30 cellular contexts compared by ENCODE assay signal in genomic region chr2:195638738-195639137, GRCh38.
"Had no signal": no experiment of that assay in that cellular context is flagged by ENCODE, and none has a peak within 500 bp of the region (broad histone marks: within the 10 kb centered on the region; RNA-seq: fewer than 3 reads in every experiment).

No MANE protein-coding gene starts in this region.

- H3K4me1 Mint-ChIP-seq: activated CD8-positive, alpha-beta memory T cell treated with anti-CD3 and anti-CD28 coated beads, Interleukin-2, amount 10 ng/mL, durations not matched to agents 7 days and 5 days; activated naive CD4-positive, alpha-beta T cell treated with anti-CD3 and anti-CD28 coated beads, Interleukin-2, amount 10 ng/mL, durations not matched to agents 7 days and 5 days; activated naive CD8-positive, alpha-beta T cell treated with anti-CD3 and anti-CD28 coated beads, Interleukin-2, amount 10 ng/mL, durations not matched to agents 7 days and 5 days; brain had no signal

- H3K27me3 ChIP-seq: ascending aorta, breast epithelium, cardiac muscle cell, colonic mucosa, gastrocnemius medialis, heart left ventricle had no signal

- FAIRE-seq: endometrium had no signal

- H3K27ac Mint-ChIP-seq: activated CD4-positive, alpha-beta memory T cell treated with anti-CD3 and anti-CD28 coated beads for 36 hours; activated CD4-positive, alpha-beta T cell treated with anti-CD3 and anti-CD28 coated beads for 36 hours; activated CD4-positive, alpha-beta T cell treated with anti-CD3 and anti-CD28 coated beads, Interleukin-2, amount 10 ng/mL, durations not matched to agents 24 days and 14 days; activated CD8-positive, alpha-beta memory T cell treated with anti-CD3 and anti-CD28 coated beads, Interleukin-2, amount 10 ng/mL, durations not matched to agents 7 days and 5 days; activated CD8-positive, alpha-beta T cell treated with anti-CD3 and anti-CD28 coated beads, Interleukin-2, amount 10 ng/mL, durations not matched to agents 7 days and 5 days; activated naive CD4-positive, alpha-beta T cell treated with anti-CD3 and anti-CD28 coated beads, Interleukin-2, amount 10 ng/mL, durations not matched to agents 7 days and 5 days; activated naive CD4-positive, alpha-beta T cell treated with anti-CD3 and anti-CD28 coated beads, Interleukin-2, amount 50 U/mL, for 72 hours; activated naive CD8-positive, alpha-beta T cell treated with anti-CD3 and anti-CD28 coated beads, Interleukin-2, amount 10 ng/mL, durations not matched to agents 7 days and 5 days; brain had no signal

- H3K4me1 ChIP-seq: ascending aorta, breast epithelium, colonic mucosa, gastrocnemius medialis had no signal

- H3K9me3 ChIP-seq: ascending aorta, breast epithelium, colonic mucosa, gastrocnemius medialis, heart left ventricle had no signal

- H3K36me3 Mint-ChIP-seq: activated CD4-positive, alpha-beta memory T cell treated with anti-CD3 and anti-CD28 coated beads for 36 hours; activated naive CD4-positive, alpha-beta T cell treated with anti-CD3 and anti-CD28 coated beads, Interleukin-2, amount 10 ng/mL, durations not matched to agents 7 days and 5 days; activated naive CD4-positive, alpha-beta T cell treated with anti-CD3 and anti-CD28 coated beads, Interleukin-2, amount 50 U/mL, for 72 hours; brain had no signal

- DNase-seq: activated CD4-positive, alpha-beta memory T cell treated with anti-CD3 and anti-CD28 coated beads for 36 hours; activated CD4-positive, alpha-beta T cell treated with anti-CD3 and anti-CD28 coated beads for 36 hours; activated CD4-positive, alpha-beta T cell treated with anti-CD3 and anti-CD28 coated beads, Interleukin-2, amount 10 ng/mL, durations not matched to agents 24 days and 14 days; activated CD4-positive, CD25-positive, alpha-beta regulatory T cell; activated CD4-positive, CD25-positive, alpha-beta regulatory T cell treated with anti-CD3 and anti-CD28 coated beads, Interleukin-2, amount 50 U/mL, for 72 hours; activated CD8-positive, alpha-beta memory T cell treated with anti-CD3 and anti-CD28 coated beads, Interleukin-2, amount 10 ng/mL, durations not matched to agents 7 days and 5 days; activated CD8-positive, alpha-beta memory T cell treated with anti-CD3 and anti-CD28 coated beads, Interleukin-2, amount 50 U/mL, for 4 hours; activated CD8-positive, alpha-beta T cell treated with anti-CD3 and anti-CD28 coated beads, Interleukin-2, amount 10 ng/mL, durations not matched to agents 7 days and 5 days; activated gamma-delta T cell; activated naive CD4-positive, alpha-beta T cell; activated naive CD4-positive, alpha-beta T cell treated with anti-CD3 and anti-CD28 coated beads, Interleukin-2, amount 10 ng/mL, durations not matched to agents 7 days and 5 days; activated naive CD8-positive, alpha-beta T cell treated with anti-CD3 and anti-CD28 coated beads, Interleukin-2, amount 10 ng/mL, durations not matched to agents 7 days and 5 days; activated T-cell treated with anti-CD3 and anti-CD28 coated beads, Interleukin-2, amount 50 U/mL, for 1 hour; activated T-cell treated with anti-CD3 and anti-CD28 coated beads, Interleukin-2, amount 50 U/mL, for 48 hours; central memory CD4-positive, alpha-beta T cell; cerebellar nuclear complex; colonic mucosa; effector CD8-positive, alpha-beta T cell; foreskin fibroblast; gastrocnemius medialis; glutamatergic neuron; heart left ventricle; T-helper 2 cell had no signal

- H3K4me3 Mint-ChIP-seq: activated CD4-positive, alpha-beta memory T cell treated with anti-CD3 and anti-CD28 coated beads for 36 hours; activated CD4-positive, alpha-beta T cell treated with anti-CD3 and anti-CD28 coated beads for 36 hours; activated CD4-positive, alpha-beta T cell treated with anti-CD3 and anti-CD28 coated beads, Interleukin-2, amount 10 ng/mL, durations not matched to agents 24 days and 14 days; activated CD8-positive, alpha-beta memory T cell treated with anti-CD3 and anti-CD28 coated beads, Interleukin-2, amount 10 ng/mL, durations not matched to agents 7 days and 5 days; activated CD8-positive, alpha-beta T cell treated with anti-CD3 and anti-CD28 coated beads, Interleukin-2, amount 10 ng/mL, durations not matched to agents 7 days and 5 days; activated naive CD4-positive, alpha-beta T cell treated with anti-CD3 and anti-CD28 coated beads, Interleukin-2, amount 10 ng/mL, durations not matched to agents 7 days and 5 days; activated naive CD8-positive, alpha-beta T cell treated with anti-CD3 and anti-CD28 coated beads, Interleukin-2, amount 10 ng/mL, durations not matched to agents 7 days and 5 days; brain had no signal

- H3K27me3 Mint-ChIP-seq: activated CD4-positive, alpha-beta memory T cell treated with anti-CD3 and anti-CD28 coated beads for 36 hours; activated CD4-positive, alpha-beta T cell treated with anti-CD3 and anti-CD28 coated beads for 36 hours; activated CD4-positive, alpha-beta T cell treated with anti-CD3 and anti-CD28 coated beads, Interleukin-2, amount 10 ng/mL, durations not matched to agents 24 days and 14 days; activated CD8-positive, alpha-beta memory T cell treated with anti-CD3 and anti-CD28 coated beads, Interleukin-2, amount 10 ng/mL, durations not matched to agents 7 days and 5 days; activated naive CD8-positive, alpha-beta T cell treated with anti-CD3 and anti-CD28 coated beads, Interleukin-2, amount 10 ng/mL, durations not matched to agents 7 days and 5 days; brain had no signal

- H3K4me3 ChIP-seq: ascending aorta, breast epithelium, cardiac muscle cell, colonic mucosa, gastrocnemius medialis, heart left ventricle had no signal

- H3K9me3 Mint-ChIP-seq: activated CD4-positive, alpha-beta memory T cell treated with anti-CD3 and anti-CD28 coated beads for 36 hours; activated CD4-positive, alpha-beta T cell treated with anti-CD3 and anti-CD28 coated beads, Interleukin-2, amount 10 ng/mL, durations not matched to agents 24 days and 14 days; activated naive CD4-positive, alpha-beta T cell treated with anti-CD3 and anti-CD28 coated beads, Interleukin-2, amount 10 ng/mL, durations not matched to agents 7 days and 5 days; brain had no signal

- H3K27ac ChIP-seq: ascending aorta, breast epithelium, cardiac muscle cell, colonic mucosa, gastrocnemius medialis, heart left ventricle had no signal

- ATAC-seq: activated CD4-positive, alpha-beta T cell treated with anti-CD3 and anti-CD28 coated beads for 36 hours; activated CD8-positive, alpha-beta memory T cell treated with anti-CD3 and anti-CD28 coated beads, Interleukin-2, amount 10 ng/mL, durations not matched to agents 7 days and 5 days; activated CD8-positive, alpha-beta T cell treated with anti-CD3 and anti-CD28 coated beads, Interleukin-2, amount 10 ng/mL, durations not matched to agents 7 days and 5 days; activated naive CD4-positive, alpha-beta T cell treated with anti-CD3 and anti-CD28 coated beads, Interleukin-2, amount 50 U/mL, for 72 hours; esophagus mucosa; gastrocnemius medialis; heart left ventricle had no signal

- H3K36me3 ChIP-seq: ascending aorta, breast epithelium, cardiac muscle cell, colonic mucosa, gastrocnemius medialis, heart left ventricle had no signal
